ENCODE assay signal across 14 cellular contexts in the genomic region with DNA sequence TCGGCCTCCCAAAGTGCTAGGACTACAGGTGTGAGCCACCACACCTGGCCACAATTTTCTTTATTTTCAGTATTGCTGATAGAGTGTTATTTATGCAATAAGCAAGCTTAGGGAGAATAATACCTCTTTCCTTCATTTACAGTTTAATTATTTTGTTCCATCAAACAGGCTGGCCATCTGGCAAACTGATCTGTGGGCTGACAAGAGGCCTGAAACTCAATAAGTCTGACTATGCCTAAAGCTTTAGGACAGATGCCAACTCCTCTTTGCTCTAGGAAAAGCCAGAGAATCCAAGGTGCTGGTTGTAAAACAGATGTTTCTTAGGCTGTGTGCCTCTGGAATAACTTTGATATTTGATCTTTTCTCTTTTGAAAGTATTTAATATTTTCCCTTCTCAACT.
DNase-seq lines count a peak whose midpoint lies in the region; ATAC-seq and TF ChIP-seq lines count a peak whose summit lies in the region.
"Had no signal": no experiment of that assay in that cellular context is flagged by ENCODE, and none has a peak within 500 bp of the region (broad histone marks: within the 10 kb centered on the region; RNA-seq: fewer than 3 reads in every experiment).

No MANE protein-coding gene starts in this region.

- no peak overlapping the region for H2BK20ac ChIP-seq in IMR-90 (ENCODE audit: low read depth, low read length)

- H3K9me3 ChIP-seq in IMR-90 (ENCODE audit: control insufficient read depth, insufficient read depth, low read length) (no peaks in the 10 kb centered on the region), SK-N-SH (no peaks in the 10 kb centered on the region)
- H3K9me3 ChIP-seq: A549 had no signal

- no peak overlapping the region for H4K8ac ChIP-seq in IMR-90 (ENCODE audit: low read depth in 2 of 2, low read length in 2 of 2)

- no peaks in the 10 kb centered on the region for H3K4me1 ChIP-seq in IMR-90 (ENCODE audit: control insufficient read depth, insufficient read depth, low read length)
- peaks cover 0 to 3% of the 10 kb centered on the region in 2 experiments; a peak in 1 of 4 replicates for H3K4me1 ChIP-seq in SK-N-SH (ENCODE audit: control insufficient read depth in 1 of 2, insufficient read depth in 2 of 2, low read depth in 1 of 2, low read length in 1 of 2)
- H3K4me1 ChIP-seq: A549 had no signal

- H3K4me2 ChIP-seq in IMR-90 (ENCODE audit: low read depth, low read length) (no peak overlapping the region), SK-N-SH (no peak overlapping the region)
- H3K4me2 ChIP-seq: A549, GM23338 had no signal

- H3K4me3 ChIP-seq in IMR-90 (ENCODE audit: insufficient read depth, low read depth, low read length) (no peak overlapping the region), SK-N-SH (ENCODE audit: low read depth in 2 of 2, low read length in 1 of 2) (no peak overlapping the region)
- H3K4me3 ChIP-seq: A549, GM23338 had no signal

- H3K27ac ChIP-seq in IMR-90 (ENCODE audit: insufficient read depth, low read length) (no peak overlapping the region), SK-N-SH (ENCODE audit: low read depth in 2 of 2, low read length in 1 of 2) (no peak overlapping the region)
- H3K27ac ChIP-seq: A549 had no signal

- no peaks in the 10 kb centered on the region for H4K20me1 ChIP-seq in IMR-90 (ENCODE audit: insufficient read depth, low read length)
- no peaks in the 10 kb centered on the region for H4K20me1 ChIP-seq in SK-N-SH (ENCODE audit: insufficient read depth)

- H4K5ac ChIP-seq in IMR-90 (ENCODE audit: low read depth, low read length): no peak overlapping the region

- no peak overlapping the region for H3K23ac ChIP-seq in IMR-90 (ENCODE audit: low read depth, low read length)

- no peaks in the 10 kb centered on the region for H3K9me2 ChIP-seq in SK-N-SH

- H3K56ac ChIP-seq in IMR-90 (ENCODE audit: extremely low read depth, insufficient read depth, low read length): no peak overlapping the region

- H3K27me3 Mint-ChIP-seq in progenitor cell of endocrine pancreas: no peaks in the 10 kb centered on the region

- DNase-seq in IMR-90 (peak; percentile 20), NCI-H446 treated with DMSO at 0.1 percent for 48 hours (lab: John Stamatoyannopoulos, UW) (peak; percentile 6), SK-N-SH (peak; percentile 63), fibroblast of peridontal ligament (ENCODE audit: extremely low read depth) (peak; percentile 38), HT-29 (ENCODE audit: low spot score) (no peak), GM13977 (ENCODE audit: low spot score) (no peak), progenitor cell of endocrine pancreas (ENCODE audit: low spot score, unreplicated experiment) (no peak)
- DNase-seq: CD8-positive, alpha-beta T cell; COR-L47; H7; KBM-7 had no signal

- no peak for TF ChIP-seq POLR2A in IMR-90 (IDR thresholded peaks at IDR 0.05; ENCODE audit: low read depth, low read length)

- no peak for ATAC-seq in IMR-90 (ENCODE audit: low read depth)
- ATAC-seq: A549; CD8-positive, alpha-beta T cell; GM23338 had no signal

- BruUV-seq in IMR-90 (replicated peaks; lab: Mats Ljungman, UMichigan): no TSS peak

- H3K4me3 Mint-ChIP-seq in progenitor cell of endocrine pancreas (ENCODE audit: low read depth): no peak overlapping the region
- H3K4me3 Mint-ChIP-seq: CD14-positive monocyte; CD8-positive, alpha-beta T cell; GM23338 had no signal

- H3K79me2 ChIP-seq in SK-N-SH (ENCODE audit: insufficient read depth): no peaks in the 10 kb centered on the region

- H3K4ac ChIP-seq in IMR-90 (ENCODE audit: low read depth, low read length): no peak overlapping the region

- POLR2A ChIA-PET in IMR-90 (lab: Charles Lee; ENCODE audit: unreplicated experiment) (no interaction called here), SK-N-SH (lab: Yijun Ruan, JAX) (no interaction called here)

- H3K79me1 ChIP-seq in IMR-90 (ENCODE audit: low read depth in 1 of 2, low read length in 2 of 2): no peaks in the 10 kb centered on the region

- no peaks in the 10 kb centered on the region for H3K4me1 Mint-ChIP-seq in progenitor cell of endocrine pancreas (ENCODE audit: low read depth)
- H3K4me1 Mint-ChIP-seq: CD14-positive monocyte, GM23338 had no signal

- CTCF ChIA-PET in IMR-90 (lab: Yijun Ruan, JAX) (no interaction called here), SK-N-SH (lab: Yijun Ruan, JAX) (no interaction called here)

- no peak overlapping the region for H2BK15ac ChIP-seq in IMR-90 (ENCODE audit: low read depth, low read length)

- H3K9me3 Mint-ChIP-seq in progenitor cell of endocrine pancreas (ENCODE audit: low read depth): peaks cover 9% of the 10 kb centered on the region
- H3K9me3 Mint-ChIP-seq: CD8-positive, alpha-beta T cell; GM23338 had no signal

- no CpG with 5 or more reads among the region's 1 CpG for WGBS in IMR-90 (ENCODE audit: extremely low coverage in 2 of 2, insufficient read length in 1 of 2), 2 experiments
- 0% methylated on average over 1 of the region's 1 CpG for WGBS in SK-N-SH (ENCODE audit: low lambda C conversion rate)

- H3K27ac Mint-ChIP-seq in progenitor cell of endocrine pancreas: no peak overlapping the region
- H3K27ac Mint-ChIP-seq: CD14-positive monocyte; CD8-positive, alpha-beta T cell; GM23338 had no signal

- no peaks in the 10 kb centered on the region for H3K27me3 ChIP-seq in IMR-90 (ENCODE audit: control insufficient read depth, insufficient read depth, low read length)
- H3K27me3 ChIP-seq in SK-N-SH (ENCODE audit: insufficient read depth): no peaks in the 10 kb centered on the region

- H4K91ac ChIP-seq in IMR-90 (ENCODE audit: insufficient read depth, low read depth, low read length): no peak overlapping the region

- H3F3A ChIP-seq in SK-N-SH (replicated peaks; ENCODE audit: insufficient read depth): no peaks in the 10 kb centered on the region

- H3K36me3 ChIP-seq in IMR-90 (ENCODE audit: control insufficient read depth, insufficient read depth, low read length) (no peaks in the 10 kb centered on the region; the same call in 1 of the 2 replicates), SK-N-SH (replicated peaks in 1 of 2; ENCODE audit: control insufficient read depth in 1 of 2, insufficient read depth in 2 of 2, low read length in 1 of 2) (no peaks in the 10 kb centered on the region)

- dilution Hi-C loops in IMR-90 (cut with HindIII; ENCODE audit: low sequenced_read_pairs, unreplicated experiment): no loop called here

- H2BK120ac ChIP-seq in IMR-90 (ENCODE audit: low read depth, low read length): no peak overlapping the region

- no peaks in the 10 kb centered on the region; the same call in 1 of the 2 replicates for H3K9me1 ChIP-seq in IMR-90 (ENCODE audit: insufficient read depth, low read length)

- TF ChIP-seq RAD21 in IMR-90 (IDR thresholded peaks at IDR 0.05; ENCODE audit: low read length): no peak
- no peak for TF ChIP-seq RAD21 in SK-N-SH (IDR thresholded peaks at IDR 0.05; ENCODE audit: low read length)

- intact Hi-C loops in IMR-90 (cut with micrococcal nuclease): no loop called here

- H2AFZ ChIP-seq in IMR-90 (replicated peaks; ENCODE audit: low read length, poor library complexity) (no peak overlapping the region), SK-N-SH (ENCODE audit: low read depth) (no peak overlapping the region)
- H2AFZ ChIP-seq: GM23338 had no signal

- H3K9ac ChIP-seq in IMR-90 (ENCODE audit: low read depth, low read length) (no peak overlapping the region), SK-N-SH (no peak overlapping the region)

- H2BK5ac ChIP-seq in IMR-90 (ENCODE audit: low read depth, low read length, poor library complexity, severe bottlenecking): no peak overlapping the region

- TF ChIP-seq EP300 in SK-N-SH (IDR thresholded peaks at IDR 0.05; ENCODE audit: borderline replicate concordance in 1 of 2, low read depth in 1 of 2, low read length in 1 of 2): peak in 1 of 2 experiments; percentile 71; a peak in 1 of 4 replicates

- in situ Hi-C loops in IMR-90 (cut with MboI; ENCODE audit: low sequenced_read_pairs) (no loop called here), GM13977 (cut with MboI; ENCODE audit: low pct_unique_long_range_greater_than_20kb, low sequenced_read_pairs, unreplicated experiment) (no loop called here)

- H2AK9ac ChIP-seq in IMR-90 (replicated peaks; ENCODE audit: low read depth, low read length, poor library complexity): no peak overlapping the region

- H3K36me3 Mint-ChIP-seq in progenitor cell of endocrine pancreas (ENCODE audit: insufficient read depth): peaks cover 8% of the 10 kb centered on the region
- H3K36me3 Mint-ChIP-seq: CD14-positive monocyte; CD8-positive, alpha-beta T cell had no signal

- no peak overlapping the region for H2AK5ac ChIP-seq in IMR-90 (ENCODE audit: low read depth, low read length)

- H3K14ac ChIP-seq in IMR-90 (replicated peaks; ENCODE audit: low read depth, low read length): no peak overlapping the region

- no peak overlapping the region for H3K18ac ChIP-seq in IMR-90 (ENCODE audit: low read depth, low read length)

- TF ChIP-seq CTCF in IMR-90 (conservative IDR thresholded peaks at IDR 0.05; ENCODE audit: low read depth, low read length) (no peak), SK-N-SH (IDR thresholded peaks at IDR 0.05) (no peak), GM13977 (IDR thresholded peaks at IDR 0.05; ENCODE audit: extremely low read depth, insufficient read depth, missing control alignments) (no peak), progenitor cell of endocrine pancreas (IDR thresholded peaks at IDR 0.05; ENCODE audit: unreplicated experiment) (no peak)

TF ChIP-seq in IMR-90, 13 proteins besides CTCF, POLR2A, EP300 and RAD21 (continues in another document):
- TF ChIP-seq CEBPB (IDR thresholded peaks at IDR 0.05; ENCODE audit: low read depth, low read length) (no peak), RCOR1 (IDR thresholded peaks at IDR 0.05; ENCODE audit: insufficient replicate concordance, low read length) (no peak), RFX5 (IDR thresholded peaks at IDR 0.05; ENCODE audit: low read depth, low read length) (no peak), MAFK (IDR thresholded peaks at IDR 0.05; ENCODE audit: low read depth, low read length) (no peak)

TF ChIP-seq in SK-N-SH, 30 proteins besides CTCF, POLR2A, EP300 and RAD21:
- TF ChIP-seq, protein P1, sequence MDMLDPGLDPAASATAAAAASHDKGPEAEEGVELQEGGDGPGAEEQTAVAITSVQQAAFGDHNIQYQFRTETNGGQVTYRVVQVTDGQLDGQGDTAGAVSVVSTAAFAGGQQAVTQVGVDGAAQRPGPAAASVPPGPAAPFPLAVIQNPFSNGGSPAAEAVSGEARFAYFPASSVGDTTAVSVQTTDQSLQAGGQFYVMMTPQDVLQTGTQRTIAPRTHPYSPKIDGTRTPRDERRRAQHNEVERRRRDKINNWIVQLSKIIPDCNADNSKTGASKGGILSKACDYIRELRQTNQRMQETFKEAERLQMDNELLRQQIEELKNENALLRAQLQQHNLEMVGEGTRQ (IDR thresholded peaks at IDR 0.05; ENCODE audit: borderline replicate concordance, low read depth, low read length): no peak
- TF ChIP-seq CHD2 (IDR thresholded peaks at IDR 0.05; ENCODE audit: low read length, partially characterized antibody) (peak; percentile 44), GATA2 (CRISPR knock-in tag; IDR thresholded peaks at IDR 0.05) (peak; percentile 83), RCOR1 (IDR thresholded peaks at IDR 0.05; ENCODE audit: low read length) (peak; percentile 77; the same call in 1 of the 2 replicates)
TF ChIP-seq in SK-N-SH: peak in this region for 3.

Comparison
In these comparisons a context has a peak if more than half of its experiments do, and no peak if none do; other contexts are left out.
1. DNase-seq: peak in IMR-90 (single experiment), NCI-H446 treated with DMSO at 0.1 percent for 48 hours (single experiment), SK-N-SH (single experiment) and fibroblast of peridontal ligament (single experiment); none in HT-29 (single experiment), GM13977 (single experiment) and progenitor cell of endocrine pancreas (single experiment).